In the genomic region with DNA sequence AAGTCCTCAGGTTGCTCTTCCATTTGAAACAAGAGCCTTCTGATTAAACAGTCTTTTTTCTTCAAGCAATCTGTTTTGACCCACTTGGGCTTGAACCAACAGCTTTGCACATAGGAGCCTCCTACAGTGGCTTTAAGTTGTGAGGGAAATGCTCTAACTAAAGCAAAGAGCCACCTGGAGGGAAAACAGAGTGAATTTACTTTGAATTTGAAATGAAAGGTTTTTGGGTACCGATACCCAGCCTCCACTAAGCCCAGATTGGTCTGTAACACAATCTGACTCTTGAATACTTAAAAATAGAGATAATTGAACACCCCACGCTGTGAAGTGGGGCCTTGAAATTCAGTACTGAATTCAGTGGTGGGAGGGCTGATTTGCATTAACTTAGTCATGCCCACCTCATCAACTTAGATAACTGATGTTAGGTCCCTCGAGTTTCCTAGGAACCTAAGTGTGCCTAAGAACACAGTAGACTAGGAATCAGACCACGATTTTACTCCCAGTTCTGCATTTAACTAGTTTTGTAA, we compare ENCODE assay signal across 21 cellular contexts. TPM values are rescaled to one million over a fixed set of nuclear protein-coding genes. Genes with fewer than 3 reads are reported as not detected.
"Had no signal": no experiment of that assay in that cellular context is flagged by ENCODE, and none has a peak within 500 bp of the region (broad histone marks: within the 10 kb centered on the region; RNA-seq: fewer than 3 reads in every experiment).

No MANE protein-coding gene starts in this region.

- H3K4me1 ChIP-seq: esophagus muscularis mucosa, right atrium auricular region, tibial nerve, uterus had no signal

- H3K27ac ChIP-seq: esophagus muscularis mucosa, right atrium auricular region, tibial nerve, uterus, WERI-Rb-1 had no signal

- H3K27me3 ChIP-seq: esophagus muscularis mucosa, right atrium auricular region, tibial nerve, uterus had no signal

- DNase-seq: activated CD4-positive, alpha-beta memory T cell treated with anti-CD3 and anti-CD28 coated beads for 36 hours; activated CD4-positive, alpha-beta T cell treated with anti-CD3 and anti-CD28 coated beads for 36 hours; activated CD8-positive, alpha-beta memory T cell treated with anti-CD3 and anti-CD28 coated beads, Interleukin-2, amount 10 ng/mL, durations not matched to agents 7 days and 5 days; activated naive CD4-positive, alpha-beta T cell treated with anti-CD3 and anti-CD28 coated beads for 36 hours; activated naive CD8-positive, alpha-beta T cell treated with anti-CD3 and anti-CD28 coated beads, Interleukin-2, amount 50 U/mL, for 24 hours; activated T-cell treated with anti-CD3 and anti-CD28 coated beads, Interleukin-2, amount 50 U/mL, for 1 hour; aorta; cortex of kidney; effector CD4-positive, alpha-beta T cell; left colon; naive B cell; posterior cingulate gyrus; stimulated activated CD4-positive, alpha-beta T cell treated with anti-CD3 and anti-CD28 coated beads, Interleukin-15, amount 100 ng/mL, for 24 hours; stimulated activated CD4-positive, alpha-beta T cell treated with anti-CD3 and anti-CD28 coated beads, Interleukin-4, amount 100 ng/mL, for 1 hour; stimulated activated naive CD4-positive, alpha-beta T cell; uterus; WERI-Rb-1 had no signal

- H3K36me3 ChIP-seq: esophagus muscularis mucosa, right atrium auricular region, tibial nerve, WERI-Rb-1 had no signal

- H3K9me3 ChIP-seq: esophagus muscularis mucosa, right atrium auricular region, uterus had no signal

- ATAC-seq: activated CD4-positive, alpha-beta T cell treated with anti-CD3 and anti-CD28 coated beads for 36 hours; activated CD8-positive, alpha-beta memory T cell treated with anti-CD3 and anti-CD28 coated beads, Interleukin-2, amount 10 ng/mL, durations not matched to agents 7 days and 5 days; activated naive CD8-positive, alpha-beta T cell treated with anti-CD3 and anti-CD28 coated beads, Interleukin-2, amount 50 U/mL, for 24 hours; left colon had no signal

- H3K4me3 ChIP-seq: esophagus muscularis mucosa, right atrium auricular region, tibial nerve, uterus had no signal

RNA-seq across cellular contexts. Expression of a gene that starts 56.3 kb away (rescaled TPM):
- total RNA-seq: lung microvascular endothelial cell had no signal
